In genomic region chr1:47709302-47710074, GRCh38 we compare ENCODE assay signal across 8 cellular contexts.
A peak's percentile ranks its signal among the peaks of the same experiment; 100 is the strongest.
DNase-seq lines count a peak whose midpoint lies in the region; ATAC-seq, FAIRE-seq and TF ChIP-seq lines count a peak whose summit lies in the region.

No MANE protein-coding gene starts in this region.

- no peak for FAIRE-seq in kidney (lab: Jason Lieb, UNC)

- TF ChIP-seq CTCF in MCF 10A (IDR thresholded peaks at IDR 0.05; ENCODE audit: unreplicated experiment) (no peak), kidney (IDR thresholded peaks at IDR 0.05; ENCODE audit: borderline replicate concordance, extremely low read depth, insufficient read depth) (no peak)

- H3K4me3 Mint-ChIP-seq in MCF 10A (ENCODE audit: unreplicated experiment), result peak overlapping the region; percentile 53

- DNase-seq in G401 (ENCODE audit: low spot score) (peak; percentile 30), NCI-H1694 (lab: John Stamatoyannopoulos, UW) (peak; percentile 26), MCF 10A (ENCODE audit: unreplicated experiment) (no peak), kidney (no peak), substantia nigra (lab: John Stamatoyannopoulos, UW) (peak in 11 of 49 donors; percentile 11 to 52 (median 33))

- H3K36me3 ChIP-seq in kidney (ENCODE audit: control insufficient read depth in 1 of 2, insufficient read depth in 2 of 2, low read length in 2 of 2), result no peaks in the 10 kb centered on the region

- no peaks in the 10 kb centered on the region for H3K36me3 Mint-ChIP-seq in MCF 10A (ENCODE audit: insufficient read depth, unreplicated experiment)

- H3K4me3 ChIP-seq in kidney (ENCODE audit: low read length in 2 of 2), result peak overlapping the region; percentile 12 to 43

- ATAC-seq in HG03095 (IDR thresholded peaks at IDR 0.05; ENCODE audit: unreplicated experiment), result no peak
- ATAC-seq in GM21723 (IDR thresholded peaks at IDR 0.05; ENCODE audit: unreplicated experiment), result no peak
- ATAC-seq in HG02973 (IDR thresholded peaks at IDR 0.05; ENCODE audit: unreplicated experiment), result no peak

- BruUV-seq in MCF 10A (replicated peaks; lab: Mats Ljungman, UMichigan), result no TSS peak

- in situ Hi-C loops in G401 (cut with HindIII; ENCODE audit: low sequenced_read_pairs), result no loop called here

- peaks cover 46% of the 10 kb centered on the region for H3K27me3 Mint-ChIP-seq in MCF 10A (ENCODE audit: insufficient read depth, unreplicated experiment)

- intact Hi-C loops in MCF 10A (cut with micrococcal nuclease), result loop anchor here (1.0 to 5.0 kb wide), 6 partner anchors 182 to 531 kb away; no protein-coding TSS in a partner anchor
- intact Hi-C loops in kidney (cut with DNase I), result loop anchor here (5.0 kb wide), 1 partner anchor 272 kb away; the partner anchor contains the start of gene FOXD2

- H3K9me3 ChIP-seq in kidney (ENCODE audit: control insufficient read depth in 1 of 2, low read length in 2 of 2), result no peaks in the 10 kb centered on the region

- H3K4me1 ChIP-seq in kidney (ENCODE audit: control insufficient read depth in 1 of 2, insufficient read depth in 1 of 2, low read depth in 1 of 2, low read length in 2 of 2), result peaks cover 0 to 10% of the 10 kb centered on the region in 2 donors

- no peak overlapping the region for H3K9ac ChIP-seq in kidney (ENCODE audit: low read length in 2 of 2)

- H3K27ac ChIP-seq in kidney (ENCODE audit: low read depth in 2 of 2, low read length in 2 of 2) (no peak overlapping the region), substantia nigra (ENCODE audit: low read depth, low read length, poor library complexity, severe bottlenecking) (peak overlapping the region; percentile 12)

- H3K9me3 Mint-ChIP-seq in MCF 10A (ENCODE audit: unreplicated experiment), result no peaks in the 10 kb centered on the region

- CTCF ChIA-PET in MCF 10A (lab: Yijun Ruan, JAX), result interaction anchor here (0.5 to 29.6 kb wide), 36 partner anchors 9 to 530 kb away, joined by 3 to 696 read pairs (median 5); partner anchors contain the start of gene FOXD2

- no peaks in the 10 kb centered on the region for H3K4me1 Mint-ChIP-seq in MCF 10A (ENCODE audit: insufficient read depth, unreplicated experiment)

- POLR2A ChIA-PET in MCF 10A (lab: Yijun Ruan, JAX), result interaction anchor here (0.8 to 2.0 kb wide), 2 partner anchors 272 to 277 kb away, joined by 3 to 8 read pairs; partner anchors contain the start of gene FOXD2

- no peak overlapping the region for H3K27ac Mint-ChIP-seq in MCF 10A (ENCODE audit: low read depth, unreplicated experiment)

Comparison
In these comparisons a context has a peak if more than half of its experiments do, and no peak if none do; other contexts are left out.
1. DNase-seq: peak in G401 (single experiment) and NCI-H1694 (single experiment); none in MCF 10A (single experiment) and kidney (single experiment).